Comparison of ENCODE assay signal across 9 cellular contexts in genomic region chr17:78838574-78839005, GRCh38. TPM values are rescaled to one million over a fixed set of nuclear protein-coding genes. Genes with fewer than 3 reads are reported as not detected.
DNase-seq lines count a peak whose midpoint lies in the region; ATAC-seq, FAIRE-seq and TF ChIP-seq lines count a peak whose summit lies in the region.
"Had no signal": no experiment of that assay in that cellular context is flagged by ENCODE, and none has a peak within 500 bp of the region (broad histone marks: within the 10 kb centered on the region; RNA-seq: fewer than 3 reads in every experiment).

No MANE protein-coding gene starts in this region.

- H3K27me3 Mint-ChIP-seq in CD8-positive, alpha-beta memory T cell = peaks cover 0 to 2% of the 10 kb centered on the region in 2 donors
- H3K27me3 Mint-ChIP-seq in astrocyte (ENCODE audit: low read depth, unreplicated experiment) = no peaks in the 10 kb centered on the region
- no peaks in the 10 kb centered on the region for H3K27me3 Mint-ChIP-seq in mesothelial cell of epicardium (ENCODE audit: low read depth)

- H3K9ac ChIP-seq in KMS-11 (peak overlapping the region; percentile 98; the same call in 1 of the 2 replicates), astrocyte (ENCODE audit: low read length) (peak overlapping the region; percentile 93)

- no peak overlapping the region for H3K27ac ChIP-seq in CD8-positive, alpha-beta memory T cell (ENCODE audit: low read depth, low read length)
- no peak overlapping the region for H3K27ac ChIP-seq in KMS-11
- H3K27ac ChIP-seq in astrocyte (ENCODE audit: low read depth, low read length) = peak overlapping the region; percentile 89

- DNase-seq in CD8-positive, alpha-beta memory T cell = no peak
- no peak for DNase-seq in astrocyte (ENCODE audit: low read depth)
- no peak for DNase-seq in mesothelial cell of epicardium (ENCODE audit: low spot score in 2 of 2, unreplicated experiment in 2 of 2)
- no peak for DNase-seq in HTR-8/SVneo (ENCODE audit: insufficient read length, low spot score)
- DNase-seq in iPS-NIHi7 (ENCODE audit: extremely low spot score) = no peak
- no peak for DNase-seq in NCI-H226
- DNase-seq: KBM-7 had no signal

- TF ChIP-seq CTCF in KMS-11 (conservative IDR thresholded peaks at IDR 0.05; ENCODE audit: low read depth, low read length) (no peak), astrocyte (IDR thresholded peaks at IDR 0.05; ENCODE audit: insufficient read depth, low read depth, low read length) (no peak), mesothelial cell of epicardium (IDR thresholded peaks at IDR 0.05; ENCODE audit: unreplicated experiment) (no peak)

- H3K4me1 ChIP-seq in CD8-positive, alpha-beta memory T cell (ENCODE audit: insufficient read depth, low read length) = peaks cover 31% of the 10 kb centered on the region
- H3K4me1 ChIP-seq in KMS-11 (ENCODE audit: low read depth, poor library complexity, severe bottlenecking) (peaks cover 32% of the 10 kb centered on the region), astrocyte (ENCODE audit: insufficient read depth, low read length) (peaks cover 29% of the 10 kb centered on the region)

- CTCF ChIA-PET in CD8-positive, alpha-beta memory T cell (lab: Charles Lee) = interaction anchor here (1.2 to 1.5 kb wide), 2 partner anchors 20 to 54 kb away, joined by 6 read pairs; no protein-coding TSS in a partner anchor

- H3K36me3 ChIP-seq in CD8-positive, alpha-beta memory T cell (ENCODE audit: insufficient read depth, low read length) = peaks cover 32% of the 10 kb centered on the region
- H3K36me3 ChIP-seq in KMS-11 (ENCODE audit: insufficient read depth) (peaks cover 37% of the 10 kb centered on the region; the same call in 1 of the 2 replicates), astrocyte (ENCODE audit: insufficient read depth, low read length) (peaks cover 35% of the 10 kb centered on the region)

- FAIRE-seq in astrocyte (lab: Jason Lieb, UNC) (no peak), HTR-8/SVneo (lab: Jason Lieb, UNC) (no peak)

- no peaks in the 10 kb centered on the region for H3K9me3 Mint-ChIP-seq in CD8-positive, alpha-beta memory T cell
- H3K9me3 Mint-ChIP-seq in astrocyte (ENCODE audit: unreplicated experiment) (no peaks in the 10 kb centered on the region), mesothelial cell of epicardium (no peaks in the 10 kb centered on the region)

- H4K20me1 ChIP-seq in KMS-11 (ENCODE audit: insufficient read depth) = peaks cover 10% of the 10 kb centered on the region; the same call in 1 of the 2 replicates
- peaks cover 46% of the 10 kb centered on the region for H4K20me1 ChIP-seq in astrocyte (ENCODE audit: insufficient read depth, low read length)

- ATAC-seq in HG03571 (IDR thresholded peaks at IDR 0.05; ENCODE audit: unreplicated experiment) = no peak

- no peaks in the 10 kb centered on the region for H3K27me3 ChIP-seq in CD8-positive, alpha-beta memory T cell (ENCODE audit: insufficient read depth, low read length, poor library complexity, severe bottlenecking)
- H3K27me3 ChIP-seq in KMS-11 (ENCODE audit: insufficient read depth, low read depth) (no peaks in the 10 kb centered on the region), astrocyte (ENCODE audit: insufficient read depth, low read length) (no peaks in the 10 kb centered on the region)

- H2AFZ ChIP-seq in KMS-11 (ENCODE audit: low read depth) = no peak overlapping the region
- H2AFZ ChIP-seq in astrocyte (ENCODE audit: low read depth, low read length) = no peak overlapping the region

- H3K4me3 ChIP-seq in CD8-positive, alpha-beta memory T cell (ENCODE audit: low read length) = peak overlapping the region; percentile 91
- H3K4me3 ChIP-seq in KMS-11 (IDR thresholded peaks at IDR 0.05; ENCODE audit: insufficient read depth, low read depth, low read length) (no peak overlapping the region), astrocyte (ENCODE audit: insufficient read depth, low read depth, low read length) (peak overlapping the region; percentile 88)

- peak overlapping the region in 7 of 8 donors; percentile 52 to 99 (median 98) for H3K27ac Mint-ChIP-seq in CD8-positive, alpha-beta memory T cell
- no peak overlapping the region for H3K27ac Mint-ChIP-seq in astrocyte (ENCODE audit: unreplicated experiment)
- H3K27ac Mint-ChIP-seq in mesothelial cell of epicardium = no peak overlapping the region

- no peaks in the 10 kb centered on the region for H3K9me3 ChIP-seq in CD8-positive, alpha-beta memory T cell (ENCODE audit: low read length)
- no peaks in the 10 kb centered on the region for H3K9me3 ChIP-seq in astrocyte (ENCODE audit: insufficient read depth, low read depth, low read length)

- peak overlapping the region; percentile 71; the same call in 1 of the 2 replicates for H3K4me2 ChIP-seq in KMS-11
- H3K4me2 ChIP-seq in astrocyte (ENCODE audit: low read length) = peak overlapping the region; percentile 93

- H3K4me1 Mint-ChIP-seq in CD8-positive, alpha-beta memory T cell = peaks cover 43 to 61% (median 53%) of the 10 kb centered on the region in 3 donors
- peaks cover 13% of the 10 kb centered on the region for H3K4me1 Mint-ChIP-seq in astrocyte (ENCODE audit: low read depth, unreplicated experiment)
- H3K4me1 Mint-ChIP-seq in mesothelial cell of epicardium = peaks cover 20% of the 10 kb centered on the region

- H3K4me3 Mint-ChIP-seq in CD8-positive, alpha-beta memory T cell = peak overlapping the region; percentile 89 to 99 (median 95)
- H3K4me3 Mint-ChIP-seq in astrocyte (ENCODE audit: unreplicated experiment) = peak overlapping the region; percentile 91
- H3K4me3 Mint-ChIP-seq in mesothelial cell of epicardium = peak overlapping the region; percentile 77

- peaks cover 61% of the 10 kb centered on the region for H3K79me2 ChIP-seq in KMS-11 (ENCODE audit: insufficient read depth, low read depth)
- H3K79me2 ChIP-seq in astrocyte (ENCODE audit: insufficient read depth, low read length) = peaks cover 65% of the 10 kb centered on the region

- peaks cover 15 to 65% (median 19%) of the 10 kb centered on the region in 3 donors for H3K36me3 Mint-ChIP-seq in CD8-positive, alpha-beta memory T cell
- H3K36me3 Mint-ChIP-seq in astrocyte (ENCODE audit: low read depth, unreplicated experiment) = peaks cover 11% of the 10 kb centered on the region
- H3K36me3 Mint-ChIP-seq in mesothelial cell of epicardium = peaks cover 21% of the 10 kb centered on the region

- POLR2A ChIA-PET in CD8-positive, alpha-beta memory T cell (lab: Charles Lee) = interaction anchor here (0.6 kb wide), 1 partner anchor 880 kb away, joined by 3 read pairs; the partner anchor contains the start of gene TNRC6C

RNA-seq across cellular contexts. Expression of gene USP36, which starts 2.0 kb away (rescaled TPM):
- total RNA-seq in CD8-positive, alpha-beta memory T cell = 100 to 1,000 TPM; 118 to 122 TPM
- polyA plus RNA-seq in CD8-positive, alpha-beta memory T cell = 43.2 TPM
- total RNA-seq in astrocyte = 48.1 and 51.0 TPM in 2 replicates
- total RNA-seq in mesothelial cell of epicardium = 62.0 to 63.0 TPM (median 62.5 TPM) in 3 replicates

RNA-seq across cellular contexts. Expression of gene CYTH1, which starts 56.5 kb away (rescaled TPM):
- total RNA-seq in CD8-positive, alpha-beta memory T cell = 100 to 1,000 TPM; 115 to 129 TPM
- 279 TPM for polyA plus RNA-seq in CD8-positive, alpha-beta memory T cell
- total RNA-seq in astrocyte (22.4 and 25.0 TPM in 2 replicates), mesothelial cell of epicardium (40.3 to 44.3 TPM (median 42.8 TPM) in 3 replicates)

Comparison
In these comparisons a context has a peak if more than half of its experiments do, and no peak if none do; other contexts are left out.
1. H3K27ac Mint-ChIP-seq: peak in CD8-positive, alpha-beta memory T cell (7 of 8); none in astrocyte (single experiment) and mesothelial cell of epicardium (single experiment).
2. Peak in every context shown above with its lines, with median percentiles within 50 percentile points of each other: H3K4me3 Mint-ChIP-seq.